ENCODE assay signal across 19 cellular contexts in genomic region chr18:59057969-59058368, GRCh38.
DNase-seq lines count a peak whose midpoint lies in the region; ATAC-seq, FAIRE-seq and TF ChIP-seq lines count a peak whose summit lies in the region.
"Had no signal": no experiment of that assay in that cellular context is flagged by ENCODE, and none has a peak within 500 bp of the region (broad histone marks: within the 10 kb centered on the region; RNA-seq: fewer than 3 reads in every experiment).

No MANE protein-coding gene starts in this region.

- TF ChIP-seq CTCF in D721Med (IDR thresholded peaks at IDR 0.05; ENCODE audit: insufficient read depth, missing control alignments) (no peak), VCaP (conservative IDR thresholded peaks at IDR 0.05) (no peak), fibroblast of lung (conservative IDR thresholded peaks at IDR 0.05 in 1 of 2, IDR thresholded peaks at IDR 0.05 in 1 of 2; ENCODE audit: low read depth in 1 of 2, low read length in 2 of 2) (no peak)

- peak; percentile 88 for FAIRE-seq in D721Med (lab: Jason Lieb, UNC)
- FAIRE-seq: RCC 7860 had no signal

- H3K4me1 ChIP-seq in fibroblast of lung (ENCODE audit: control insufficient read depth, extremely low read depth, insufficient read depth, low read length) (no peaks in the 10 kb centered on the region), aorta (ENCODE audit: control insufficient read depth in 1 of 2, insufficient read depth in 2 of 2, low read length in 2 of 2) (peaks cover 0 to 2% of the 10 kb centered on the region in 2 donors)
- H3K4me1 ChIP-seq: adrenal gland, BLaER1, colonic mucosa, left lung, neural progenitor cell had no signal

- no peaks in the 10 kb centered on the region for H3K27me3 ChIP-seq in fibroblast of lung (ENCODE audit: control insufficient read depth, insufficient read depth, low read length)
- no peaks in the 10 kb centered on the region for H3K27me3 ChIP-seq in aorta (ENCODE audit: control insufficient read depth in 1 of 2, insufficient read depth in 2 of 2, low read length in 1 of 2)
- H3K27me3 ChIP-seq: adrenal gland, BLaER1, colonic mucosa, left lung, neural progenitor cell, upper lobe of left lung had no signal

- no peaks in the 10 kb centered on the region for H3K79me2 ChIP-seq in fibroblast of lung (ENCODE audit: control insufficient read depth, insufficient read depth, low read length)

- no peak overlapping the region for H3K4me2 ChIP-seq in fibroblast of lung (ENCODE audit: extremely low read depth, insufficient read depth, low read length)
- H3K4me2 ChIP-seq: BLaER1, neural progenitor cell had no signal

- no peak overlapping the region for H3K9ac ChIP-seq in fibroblast of lung (ENCODE audit: insufficient read depth, low read length)
- H3K9ac ChIP-seq: BLaER1, neural progenitor cell had no signal

- DNase-seq in D721Med (ENCODE audit: insufficient read length, low spot score) (no peak), fibroblast of lung (ENCODE audit: low read depth in 2 of 2) (peak; percentile 19 to 88), stromal cell of bone marrow (ENCODE audit: low read depth) (peak; percentile 75), NCI-H2029 (lab: John Stamatoyannopoulos, UW) (no peak), aorta (no peak)
- DNase-seq in activated T-cell treated with anti-CD3 and anti-CD28 coated beads, Interleukin-2, amount 50 U/mL, for 1 hour, result no peak
- DNase-seq: NCI-H1105; stimulated activated CD4-positive, alpha-beta T cell treated with anti-CD3 and anti-CD28 coated beads, Interleukin-15, amount 100 ng/mL, for 24 hours; stimulated activated naive CD4-positive, alpha-beta T cell treated with Interleukin-2 at 50 U/mL for 16 hours had no signal

- H4K20me1 ChIP-seq in fibroblast of lung (ENCODE audit: control insufficient read depth, extremely low read depth, insufficient read depth, low read length), result no peaks in the 10 kb centered on the region
- H4K20me1 ChIP-seq: BLaER1 had no signal

- no peak overlapping the region for H2AFZ ChIP-seq in fibroblast of lung (ENCODE audit: low read length)
- H2AFZ ChIP-seq: neural progenitor cell had no signal

- H3K27ac ChIP-seq in VCaP (peak overlapping the region; percentile 94; the same call in 1 of the 2 replicates), fibroblast of lung (ENCODE audit: insufficient read depth, low read length) (no peak overlapping the region), aorta (ENCODE audit: low read depth in 1 of 2, low read length in 2 of 2) (no peak overlapping the region)
- H3K27ac ChIP-seq: adrenal gland, BLaER1, colonic mucosa, left lung, neural progenitor cell, SK-N-MC, upper lobe of left lung had no signal

- no peak for ATAC-seq in aorta (ENCODE audit: low FRiP score)
- ATAC-seq: activated CD8-positive, alpha-beta memory T cell treated with anti-CD3 and anti-CD28 coated beads, Interleukin-2, amount 10 ng/mL, durations not matched to agents 7 days and 5 days had no signal

- H3K4me3 ChIP-seq in fibroblast of lung (replicated peaks in 1 of 4; ENCODE audit: control extremely low read depth in 1 of 4, insufficient read depth in 1 of 4, low read depth in 3 of 4, low read length in 4 of 4) (no peak overlapping the region), aorta (ENCODE audit: low read length in 2 of 2) (no peak overlapping the region)
- H3K4me3 ChIP-seq: adrenal gland, BLaER1, colonic mucosa, left lung, neural progenitor cell, SK-N-MC, upper lobe of left lung had no signal

- intact Hi-C loops in aorta (cut with DNase I), result loop anchor here (2.0 to 10.0 kb wide), 3 partner anchors 173 to 277 kb away; partner anchors contain the start of gene ZNF532 (in 1 of the 2)

- H3K36me3 ChIP-seq in fibroblast of lung (ENCODE audit: control insufficient read depth, insufficient read depth, low read length), result no peaks in the 10 kb centered on the region
- no peaks in the 10 kb centered on the region for H3K36me3 ChIP-seq in aorta (ENCODE audit: control insufficient read depth in 1 of 2, insufficient read depth in 2 of 2, low read length in 1 of 2)
- H3K36me3 ChIP-seq: adrenal gland, BLaER1, colonic mucosa, left lung, neural progenitor cell, upper lobe of left lung had no signal

- H3K9me3 ChIP-seq in fibroblast of lung (ENCODE audit: control insufficient read depth, insufficient read depth, low read depth, low read length), result no peaks in the 10 kb centered on the region
- H3K9me3 ChIP-seq in aorta (ENCODE audit: control insufficient read depth, low read length), result no peaks in the 10 kb centered on the region
- H3K9me3 ChIP-seq: adrenal gland, BLaER1, colonic mucosa, left lung, upper lobe of left lung had no signal

- 14% methylated on average over 4 of the region's 4 CpGs for WGBS in aorta, 2 donors

Comparison
In these comparisons a context has a peak if more than half of its experiments do, and no peak if none do; other contexts are left out.
1. DNase-seq: peak in fibroblast of lung (2 of 2) and stromal cell of bone marrow (single experiment); none in D721Med (single experiment), activated T-cell treated with anti-CD3 and anti-CD28 coated beads, Interleukin-2, amount 50 U/mL, for 1 hour (single experiment), NCI-H2029 (single experiment) and aorta (0 of 2).